In the genomic region with DNA sequence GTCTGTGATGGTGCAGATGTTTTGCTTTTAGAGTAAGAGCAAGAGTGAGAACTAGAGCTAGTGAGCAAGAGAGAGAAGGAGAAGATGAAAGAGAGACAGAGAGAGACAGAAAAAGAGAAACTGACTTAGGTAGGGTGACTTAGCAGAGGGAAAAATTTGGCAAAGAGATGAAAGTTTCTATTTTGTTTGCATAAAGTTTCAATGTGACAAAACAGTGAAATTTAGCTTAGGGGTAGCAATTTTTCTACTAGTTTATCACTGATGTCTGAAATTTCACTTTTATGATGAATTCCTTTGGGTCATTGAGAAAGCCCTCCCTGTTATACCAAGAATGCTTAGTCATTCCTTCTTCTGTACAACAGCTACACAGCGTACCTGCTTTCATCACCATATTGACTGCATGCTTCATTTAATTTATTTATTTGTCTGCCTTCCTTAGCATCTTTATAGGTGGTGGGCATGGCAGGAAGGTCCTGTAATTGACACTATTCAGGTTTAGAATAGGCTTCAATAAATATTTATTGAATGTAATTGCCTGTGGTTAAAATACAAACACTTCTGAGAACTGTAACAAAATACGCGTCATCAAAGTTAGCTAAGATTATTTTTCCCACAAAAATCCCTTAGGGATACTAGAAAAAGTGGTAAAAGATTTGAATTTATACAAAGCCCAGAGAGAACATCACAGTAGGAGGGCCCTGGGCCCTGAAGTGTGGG, we compare ENCODE assay signal across 1 cellular context.
TF ChIP-seq lines count a peak whose summit lies in the region.

No MANE protein-coding gene starts in this region.

TF ChIP-seq in GM12878, 131 proteins besides CTCF, POLR2A, EP300 and RAD21 (continued from another document and continues in another):
- TF ChIP-seq ZBTB11 (CRISPR knock-in tag; IDR thresholded peaks at IDR 0.05) (no peak), TCF7 (IDR thresholded peaks at IDR 0.05; ENCODE audit: borderline replicate concordance) (peak; percentile 91), PBX3 (IDR thresholded peaks at IDR 0.05; ENCODE audit: insufficient replicate concordance, low read depth, low read length) (no peak), MTA3 (IDR thresholded peaks at IDR 0.05; ENCODE audit: borderline replicate concordance, low read length) (peak; percentile 55; the same call in 1 of the 2 replicates), CBX3 (IDR thresholded peaks at IDR 0.05; ENCODE audit: borderline replicate concordance, low read depth) (no peak), KAT2A (conservative IDR thresholded peaks at IDR 0.05; ENCODE audit: control insufficient read depth, low read depth, low read length) (no peak), POLR2AphosphoS2 (IDR thresholded peaks at IDR 0.05; ENCODE audit: low read depth, low read length) (no peak), SUPT20H (IDR thresholded peaks at IDR 0.05; ENCODE audit: borderline replicate concordance, control insufficient read depth, low read depth, low read length) (no peak), E2F8 (IDR thresholded peaks at IDR 0.05; ENCODE audit: low read depth, partially characterized antibody) (no peak), HSF1 (IDR thresholded peaks at IDR 0.05; ENCODE audit: low read depth, low read length) (no peak), LARP7 (IDR thresholded peaks at IDR 0.05) (no peak), JUND (IDR thresholded peaks at IDR 0.05; ENCODE audit: low read depth, low read length) (no peak), WRNIP1 (IDR thresholded peaks at IDR 0.05; ENCODE audit: borderline replicate concordance, low read depth, low read length) (no peak), NR2F1 (conservative IDR thresholded peaks at IDR 0.05) (no peak; the same call in 1 of the 2 replicates), IKZF1 (conservative IDR thresholded peaks at IDR 0.05) (peak; percentile 40; the same call in 1 of the 2 replicates), YBX1 (IDR thresholded peaks at IDR 0.05) (no peak), CBFB (IDR thresholded peaks at IDR 0.05; ENCODE audit: low read depth) (no peak), SIN3A (IDR thresholded peaks at IDR 0.05; ENCODE audit: low read depth, low read length) (no peak), ZSCAN29 (IDR thresholded peaks at IDR 0.05) (no peak), ZNF274 (IDR thresholded peaks at IDR 0.05; ENCODE audit: insufficient read depth, insufficient read length) (no peak), BACH1 (IDR thresholded peaks at IDR 0.05; ENCODE audit: borderline replicate concordance) (peak; percentile 97), KDM1A (IDR thresholded peaks at IDR 0.05; ENCODE audit: borderline replicate concordance) (no peak), NBN (IDR thresholded peaks at IDR 0.05) (peak; percentile 88), ZNF217 (IDR thresholded peaks at IDR 0.05) (peak; percentile 90), IRF4 (IDR thresholded peaks at IDR 0.05; ENCODE audit: low read depth, low read length) (peak; percentile 58; the same call in 1 of the 2 replicates), GATAD2B (conservative IDR thresholded peaks at IDR 0.05; ENCODE audit: low read depth) (peak; percentile 35; the same call in 1 of the 2 replicates), MEF2B (IDR thresholded peaks at IDR 0.05; ENCODE audit: partially characterized antibody, poor library complexity, severe bottlenecking) (peak; percentile 40), RELA (IDR thresholded peaks at IDR 0.05; ENCODE audit: borderline replicate concordance, partially characterized antibody) (no peak), KLF5 (IDR thresholded peaks at IDR 0.05; ENCODE audit: partially characterized antibody) (no peak), SUZ12 (IDR thresholded peaks at IDR 0.05; ENCODE audit: unreplicated experiment) (no peak), HDAC6 (IDR thresholded peaks at IDR 0.05; ENCODE audit: unreplicated experiment) (no peak), ZNF207 (IDR thresholded peaks at IDR 0.05; ENCODE audit: borderline replicate concordance) (no peak), NFIC (IDR thresholded peaks at IDR 0.05; ENCODE audit: low read depth, low read length) (peak; percentile 88), RAD51 (IDR thresholded peaks at IDR 0.05) (no peak), SREBF2 (IDR thresholded peaks at IDR 0.05; ENCODE audit: low read length) (no peak), MYC (IDR thresholded peaks at IDR 0.05; ENCODE audit: insufficient read depth, insufficient read length, insufficient replicate concordance, low read length, severe bottlenecking) (no peak), DPF2 (IDR thresholded peaks at IDR 0.05) (peak; percentile 54)
- TF ChIP-seq, protein P1, sequence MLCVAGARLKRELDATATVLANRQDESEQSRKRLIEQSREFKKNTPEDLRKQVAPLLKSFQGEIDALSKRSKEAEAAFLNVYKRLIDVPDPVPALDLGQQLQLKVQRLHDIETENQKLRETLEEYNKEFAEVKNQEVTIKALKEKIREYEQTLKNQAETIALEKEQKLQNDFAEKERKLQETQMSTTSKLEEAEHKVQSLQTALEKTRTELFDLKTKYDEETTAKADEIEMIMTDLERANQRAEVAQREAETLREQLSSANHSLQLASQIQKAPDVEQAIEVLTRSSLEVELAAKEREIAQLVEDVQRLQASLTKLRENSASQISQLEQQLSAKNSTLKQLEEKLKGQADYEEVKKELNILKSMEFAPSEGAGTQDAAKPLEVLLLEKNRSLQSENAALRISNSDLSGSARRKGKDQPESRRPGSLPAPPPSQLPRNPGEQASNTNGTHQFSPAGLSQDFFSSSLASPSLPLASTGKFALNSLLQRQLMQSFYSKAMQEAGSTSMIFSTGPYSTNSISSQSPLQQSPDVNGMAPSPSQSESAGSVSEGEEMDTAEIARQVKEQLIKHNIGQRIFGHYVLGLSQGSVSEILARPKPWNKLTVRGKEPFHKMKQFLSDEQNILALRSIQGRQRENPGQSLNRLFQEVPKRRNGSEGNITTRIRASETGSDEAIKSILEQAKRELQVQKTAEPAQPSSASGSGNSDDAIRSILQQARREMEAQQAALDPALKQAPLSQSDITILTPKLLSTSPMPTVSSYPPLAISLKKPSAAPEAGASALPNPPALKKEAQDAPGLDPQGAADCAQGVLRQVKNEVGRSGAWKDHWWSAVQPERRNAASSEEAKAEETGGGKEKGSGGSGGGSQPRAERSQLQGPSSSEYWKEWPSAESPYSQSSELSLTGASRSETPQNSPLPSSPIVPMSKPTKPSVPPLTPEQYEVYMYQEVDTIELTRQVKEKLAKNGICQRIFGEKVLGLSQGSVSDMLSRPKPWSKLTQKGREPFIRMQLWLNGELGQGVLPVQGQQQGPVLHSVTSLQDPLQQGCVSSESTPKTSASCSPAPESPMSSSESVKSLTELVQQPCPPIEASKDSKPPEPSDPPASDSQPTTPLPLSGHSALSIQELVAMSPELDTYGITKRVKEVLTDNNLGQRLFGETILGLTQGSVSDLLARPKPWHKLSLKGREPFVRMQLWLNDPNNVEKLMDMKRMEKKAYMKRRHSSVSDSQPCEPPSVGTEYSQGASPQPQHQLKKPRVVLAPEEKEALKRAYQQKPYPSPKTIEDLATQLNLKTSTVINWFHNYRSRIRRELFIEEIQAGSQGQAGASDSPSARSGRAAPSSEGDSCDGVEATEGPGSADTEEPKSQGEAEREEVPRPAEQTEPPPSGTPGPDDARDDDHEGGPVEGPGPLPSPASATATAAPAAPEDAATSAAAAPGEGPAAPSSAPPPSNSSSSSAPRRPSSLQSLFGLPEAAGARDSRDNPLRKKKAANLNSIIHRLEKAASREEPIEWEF (IDR thresholded peaks at IDR 0.05; ENCODE audit: insufficient replicate concordance, low read depth, low read length), result no peak
- TF ChIP-seq, protein P2, sequence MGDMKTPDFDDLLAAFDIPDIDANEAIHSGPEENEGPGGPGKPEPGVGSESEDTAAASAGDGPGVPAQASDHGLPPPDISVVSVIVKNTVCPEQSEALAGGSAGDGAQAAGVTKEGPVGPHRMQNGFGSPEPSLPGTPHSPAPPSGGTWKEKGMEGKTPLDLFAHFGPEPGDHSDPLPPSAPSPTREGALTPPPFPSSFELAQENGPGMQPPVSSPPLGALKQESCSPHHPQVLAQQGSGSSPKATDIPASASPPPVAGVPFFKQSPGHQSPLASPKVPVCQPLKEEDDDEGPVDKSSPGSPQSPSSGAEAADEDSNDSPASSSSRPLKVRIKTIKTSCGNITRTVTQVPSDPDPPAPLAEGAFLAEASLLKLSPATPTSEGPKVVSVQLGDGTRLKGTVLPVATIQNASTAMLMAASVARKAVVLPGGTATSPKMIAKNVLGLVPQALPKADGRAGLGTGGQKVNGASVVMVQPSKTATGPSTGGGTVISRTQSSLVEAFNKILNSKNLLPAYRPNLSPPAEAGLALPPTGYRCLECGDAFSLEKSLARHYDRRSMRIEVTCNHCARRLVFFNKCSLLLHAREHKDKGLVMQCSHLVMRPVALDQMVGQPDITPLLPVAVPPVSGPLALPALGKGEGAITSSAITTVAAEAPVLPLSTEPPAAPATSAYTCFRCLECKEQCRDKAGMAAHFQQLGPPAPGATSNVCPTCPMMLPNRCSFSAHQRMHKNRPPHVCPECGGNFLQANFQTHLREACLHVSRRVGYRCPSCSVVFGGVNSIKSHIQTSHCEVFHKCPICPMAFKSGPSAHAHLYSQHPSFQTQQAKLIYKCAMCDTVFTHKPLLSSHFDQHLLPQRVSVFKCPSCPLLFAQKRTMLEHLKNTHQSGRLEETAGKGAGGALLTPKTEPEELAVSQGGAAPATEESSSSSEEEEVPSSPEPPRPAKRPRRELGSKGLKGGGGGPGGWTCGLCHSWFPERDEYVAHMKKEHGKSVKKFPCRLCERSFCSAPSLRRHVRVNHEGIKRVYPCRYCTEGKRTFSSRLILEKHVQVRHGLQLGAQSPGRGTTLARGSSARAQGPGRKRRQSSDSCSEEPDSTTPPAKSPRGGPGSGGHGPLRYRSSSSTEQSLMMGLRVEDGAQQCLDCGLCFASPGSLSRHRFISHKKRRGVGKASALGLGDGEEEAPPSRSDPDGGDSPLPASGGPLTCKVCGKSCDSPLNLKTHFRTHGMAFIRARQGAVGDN (IDR thresholded peaks at IDR 0.05), result no peak; the same call in 1 of the 2 replicates
- TF ChIP-seq, protein P3, sequence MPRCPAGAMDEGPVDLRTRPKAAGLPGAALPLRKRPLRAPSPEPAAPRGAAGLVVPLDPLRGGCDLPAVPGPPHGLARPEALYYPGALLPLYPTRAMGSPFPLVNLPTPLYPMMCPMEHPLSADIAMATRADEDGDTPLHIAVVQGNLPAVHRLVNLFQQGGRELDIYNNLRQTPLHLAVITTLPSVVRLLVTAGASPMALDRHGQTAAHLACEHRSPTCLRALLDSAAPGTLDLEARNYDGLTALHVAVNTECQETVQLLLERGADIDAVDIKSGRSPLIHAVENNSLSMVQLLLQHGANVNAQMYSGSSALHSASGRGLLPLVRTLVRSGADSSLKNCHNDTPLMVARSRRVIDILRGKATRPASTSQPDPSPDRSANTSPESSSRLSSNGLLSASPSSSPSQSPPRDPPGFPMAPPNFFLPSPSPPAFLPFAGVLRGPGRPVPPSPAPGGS (IDR thresholded peaks at IDR 0.05; ENCODE audit: borderline replicate concordance, insufficient read depth, low read depth, low read length, poor library complexity, severe bottlenecking), result peak; percentile 78
